In genomic region chr20:56663660-56664059, GRCh38 we compare ENCODE assay signal across 35 cellular contexts. TPM values are rescaled to one million over a fixed set of nuclear protein-coding genes. Genes with fewer than 3 reads are reported as not detected.
"Had no signal": no experiment of that assay in that cellular context is flagged by ENCODE, and none has a peak within 500 bp of the region (broad histone marks: within the 10 kb centered on the region; RNA-seq: fewer than 3 reads in every experiment).

No MANE protein-coding gene starts in this region.

- H3K4me3 ChIP-seq: MG63 had no signal

- H3K9ac ChIP-seq: KMS-11 had no signal

- H3K36me3 ChIP-seq: MG63 had no signal

- DNase-seq: Karpas-422, Kasumi-1, MG63, MM.1S, MV-4-11, NCI-H1048, NCI-H1092, NCI-H1092 treated with DMSO at 0.1 percent for 48 hours, NCI-H1105, NCI-H1105 treated with DMSO at 0.1 percent for 48 hours, NCI-H1417, NCI-H1417 treated with DMSO at 0.1 percent for 48 hours, NCI-H1436, NCI-H1436 treated with DMSO at 0.1 percent for 48 hours, NCI-H146, NCI-H1694, NCI-H1694 treated with DMSO at 0.1 percent for 48 hours, NCI-H187, NCI-H187 treated with DMSO at 0.1 percent for 48 hours, NCI-H1930, NCI-H2029, NCI-H2029 treated with DMSO at 0.1 percent for 48 hours, NCI-H2081, NCI-H2081 treated with DMSO at 0.1 percent for 48 hours, NCI-H2107, NCI-H2171, NCI-H2171 treated with DMSO at 0.1 percent for 48 hours, NCI-H2227 treated with DMSO at 0.1 percent for 48 hours, NCI-H226, NCI-H345, NCI-H446, NCI-H446 treated with DMSO at 0.1 percent for 48 hours, NCI-H510A had no signal

- H3K9me3 ChIP-seq: MG63 had no signal

- H3K4me2 ChIP-seq: KMS-11 had no signal

- H3K27me3 ChIP-seq: MG63 had no signal

- H3K27ac ChIP-seq: KMS-11 had no signal

RNA-seq across cellular contexts. Expression of gene TFAP2C, which starts 34.6 kb away (rescaled TPM):
- total RNA-seq: LHCN-M2 had no signal
